11 cellular contexts compared by ENCODE assay signal in genomic region chr14:101819251-101819990, GRCh38. TPM values are rescaled to one million over a fixed set of nuclear protein-coding genes. Genes with fewer than 3 reads are reported as not detected.
DNase-seq lines count a peak whose midpoint lies in the region; ATAC-seq and TF ChIP-seq lines count a peak whose summit lies in the region.
"Had no signal": no experiment of that assay in that cellular context is flagged by ENCODE, and none has a peak within 500 bp of the region (broad histone marks: within the 10 kb centered on the region; RNA-seq: fewer than 3 reads in every experiment).

No MANE protein-coding gene starts in this region.

- peaks cover 0 to 3% of the 10 kb centered on the region in 2 donors for H3K9me3 Mint-ChIP-seq in stimulated activated naive B cell treated with anti-CD40 and anti-IgM and Interleukin-4, amounts not matched to agents 10 μg/mL and 1 μg/mL and 100 μg/mL, for 72 hours

- TF ChIP-seq CTCF in GM10266 (IDR thresholded peaks at IDR 0.05; ENCODE audit: control insufficient read depth, insufficient read depth, low read depth, missing control alignments) = no peak

- peak overlapping the region; percentile 93 for H3K27ac Mint-ChIP-seq in stimulated activated naive B cell treated with anti-CD40 and anti-IgM and Interleukin-4, amounts not matched to agents 10 μg/mL and 1 μg/mL and 100 μg/mL, for 72 hours

- peaks cover 47 to 75% of the 10 kb centered on the region in 2 donors for H3K4me1 Mint-ChIP-seq in stimulated activated naive B cell treated with anti-CD40 and anti-IgM and Interleukin-4, amounts not matched to agents 10 μg/mL and 1 μg/mL and 100 μg/mL, for 72 hours

- peaks cover 25 to 45% of the 10 kb centered on the region in 2 donors for H3K36me3 Mint-ChIP-seq in stimulated activated naive B cell treated with anti-CD40 and anti-IgM and Interleukin-4, amounts not matched to agents 10 μg/mL and 1 μg/mL and 100 μg/mL, for 72 hours

- intact Hi-C loops in Right ventricle myocardium superior (cut with DNase I) = no loop called here

- ATAC-seq in left lobe of liver = no peak
- no peak for ATAC-seq in stimulated activated naive B cell treated with anti-CD40 and anti-IgM and Interleukin-4, amounts not matched to agents 10 μg/mL and 1 μg/mL and 100 μg/mL, for 72 hours (replicated peaks)
- ATAC-seq in Right ventricle myocardium superior (ENCODE audit: poor library complexity) = no peak

- peak; percentile 78 for DNase-seq in T follicular helper cell (ENCODE audit: low read depth)
- DNase-seq in activated T-cell treated with anti-CD3 and anti-CD28 coated beads, Interleukin-2, amount 50 U/mL, for 48 hours = peak; percentile 64 to 76
- DNase-seq in left lobe of liver (ENCODE audit: low spot score) = peak; percentile 15
- DNase-seq in stimulated activated naive B cell treated with anti-CD40 and anti-IgM and Interleukin-4, amounts not matched to agents 10 μg/mL and 1 μg/mL and 100 μg/mL, for 72 hours = no peak
- DNase-seq in COLO829 (ENCODE audit: low spot score) = no peak
- DNase-seq in NCI-H1417 (lab: John Stamatoyannopoulos, UW) = no peak
- DNase-seq in GM10266 (ENCODE audit: extremely low spot score) = no peak
- DNase-seq in Right ventricle myocardium superior = no peak
- DNase-seq: hippocampal formation, IMR-90, NCI-H748 treated with DMSO at 0.1 percent for 48 hours had no signal

- no peaks in the 10 kb centered on the region for H3K27me3 Mint-ChIP-seq in stimulated activated naive B cell treated with anti-CD40 and anti-IgM and Interleukin-4, amounts not matched to agents 10 μg/mL and 1 μg/mL and 100 μg/mL, for 72 hours

- peak overlapping the region; percentile 60 to 67 for H3K4me3 Mint-ChIP-seq in stimulated activated naive B cell treated with anti-CD40 and anti-IgM and Interleukin-4, amounts not matched to agents 10 μg/mL and 1 μg/mL and 100 μg/mL, for 72 hours

RNA-seq across cellular contexts. Expression of gene PPP2R5C, which starts 57.9 kb away (rescaled TPM):
- 60.8 TPM for total RNA-seq in left lobe of liver
- 169 TPM for total RNA-seq in Right ventricle myocardium superior

Comparison
In these comparisons a context has a peak if more than half of its experiments do, and no peak if none do; other contexts are left out.
1. DNase-seq: peak in T follicular helper cell (single experiment), activated T-cell treated with anti-CD3 and anti-CD28 coated beads, Interleukin-2, amount 50 U/mL, for 48 hours (2 of 2) and left lobe of liver (single experiment); none in stimulated activated naive B cell treated with anti-CD40 and anti-IgM and Interleukin-4, amounts not matched to agents 10 μg/mL and 1 μg/mL and 100 μg/mL, for 72 hours (single experiment), COLO829 (single experiment), NCI-H1417 (0 of 3), GM10266 (single experiment) and Right ventricle myocardium superior (single experiment).